Comparison of ENCODE assay signal across 24 cellular contexts in the genomic region with DNA sequence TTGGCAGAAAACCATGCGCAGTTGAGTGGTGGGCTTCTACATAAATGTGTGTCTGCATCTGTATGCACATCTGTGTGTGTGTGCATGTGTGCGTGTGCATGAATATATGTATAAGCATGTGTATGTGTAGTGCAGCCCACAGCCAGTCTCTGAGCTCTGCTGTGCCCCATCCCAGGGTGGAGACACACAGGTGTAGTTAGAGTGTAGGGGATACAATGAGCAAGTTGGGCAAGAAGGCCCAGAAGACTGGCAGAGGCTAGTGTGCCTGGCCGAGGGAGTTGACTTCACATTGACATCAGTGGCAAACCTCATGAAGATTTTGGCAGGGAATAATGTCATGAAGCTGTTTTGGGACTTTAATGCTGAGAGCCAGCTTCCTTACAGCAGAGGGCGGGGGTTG.
"Had no signal": no experiment of that assay in that cellular context is flagged by ENCODE, and none has a peak within 500 bp of the region (broad histone marks: within the 10 kb centered on the region; RNA-seq: fewer than 3 reads in every experiment).

No MANE protein-coding gene starts in this region.

- H3K27me3 Mint-ChIP-seq: naive B cell; natural killer cell treated with Interleukin-12 subunit alpha and Interleukin-12 subunit beta and Interleukin-15 and Interleukin-18, amount 100 ng/mL, for 72 hours had no signal

- H3K27ac Mint-ChIP-seq: mesothelial cell of epicardium; natural killer cell treated with Interleukin-12 subunit alpha and Interleukin-12 subunit beta and Interleukin-15 and Interleukin-18, amount 100 ng/mL, for 72 hours; stimulated activated effector memory CD8-positive, alpha-beta T cell treated with anti-CD3 and anti-CD28 coated beads, Interleukin-12 subunit alpha, Interleukin-12 subunit beta, amount 100 ng/mL, for 72 hours had no signal

- H3K4me3 ChIP-seq: coronary artery, mucosa of descending colon, pancreas, stomach, thyroid gland, vagina had no signal

- DNase-seq: dermis blood vessel endothelial cell; effector memory CD4-positive, alpha-beta T cell; hypothalamus; immature natural killer cell; islet precursor cell; mesenchymal stem cell; naive B cell; occipital lobe; retina; stimulated activated CD4-positive, alpha-beta T cell treated with anti-CD3 and anti-CD28 coated beads, Interleukin-2, amount 100 ng/mL, for 24 hours; stimulated activated CD4-positive, alpha-beta T cell treated with anti-CD3 and anti-CD28 coated beads, Interleukin-4, amount 100 ng/mL, for 24 hours; stimulated activated naive CD4-positive, alpha-beta T cell treated with Interleukin-2 at 50 U/mL for 16 hours; stomach; thyroid gland; trophoblast cell had no signal

- H3K27me3 ChIP-seq: pancreas, thyroid gland, vagina had no signal

- H3K36me3 Mint-ChIP-seq: mesothelial cell of epicardium; natural killer cell treated with Interleukin-12 subunit alpha and Interleukin-12 subunit beta and Interleukin-15 and Interleukin-18, amount 100 ng/mL, for 72 hours had no signal

- FAIRE-seq: frontal cortex, pancreas had no signal

- H3K4me1 ChIP-seq: vagina had no signal

- ATAC-seq: mucosa of descending colon; natural killer cell treated with Interleukin-12 subunit alpha and Interleukin-12 subunit beta and Interleukin-15 and Interleukin-18, amount 100 ng/mL, for 72 hours; pancreas; sciatic nerve; stimulated activated effector memory CD8-positive, alpha-beta T cell treated with anti-CD3 and anti-CD28 coated beads, Interleukin-12 subunit alpha, Interleukin-12 subunit beta, amount 100 ng/mL, for 72 hours had no signal

- H3K9me3 Mint-ChIP-seq: immature natural killer cell; mesothelial cell of epicardium; naive B cell; natural killer cell treated with Interleukin-12 subunit alpha and Interleukin-12 subunit beta and Interleukin-15 and Interleukin-18, amount 100 ng/mL, for 72 hours; stimulated activated effector memory CD8-positive, alpha-beta T cell treated with anti-CD3 and anti-CD28 coated beads, Interleukin-12 subunit alpha, Interleukin-12 subunit beta, amount 100 ng/mL, for 72 hours had no signal

- H3K27ac ChIP-seq: coronary artery, pancreas, stomach, thyroid gland, vagina had no signal

- H3K9me3 ChIP-seq: mucosa of descending colon, pancreas, stomach, thyroid gland, vagina had no signal

- H3K4me3 Mint-ChIP-seq: immature natural killer cell; naive B cell; natural killer cell treated with Interleukin-12 subunit alpha and Interleukin-12 subunit beta and Interleukin-15 and Interleukin-18, amount 100 ng/mL, for 72 hours; stimulated activated effector memory CD8-positive, alpha-beta T cell treated with anti-CD3 and anti-CD28 coated beads, Interleukin-12 subunit alpha, Interleukin-12 subunit beta, amount 100 ng/mL, for 72 hours had no signal
